Comparison of ENCODE assay signal across 8 cellular contexts in genomic region chr9:16267336-16268036, GRCh38.
A peak's percentile ranks its signal among the peaks of the same experiment; 100 is the strongest.
DNase-seq lines count a peak whose midpoint lies in the region; ATAC-seq, FAIRE-seq and TF ChIP-seq lines count a peak whose summit lies in the region.

No MANE protein-coding gene starts in this region.

- FAIRE-seq in astrocyte (lab: Jason Lieb, UNC), result peak; percentile 80

- H3K27me3 ChIP-seq in KMS-11 (ENCODE audit: insufficient read depth, low read depth) (no peaks in the 10 kb centered on the region), astrocyte (ENCODE audit: insufficient read depth, low read length) (peaks cover 3% of the 10 kb centered on the region), subcutaneous abdominal adipose tissue (ENCODE audit: control insufficient read depth in 5 of 5, insufficient read depth in 4 of 5, low read length in 5 of 5) (peaks cover 0 to under 1% (median 0%) of the 10 kb centered on the region in 5 donors)

- intact Hi-C loops in left colon (cut with DNase I, micrococcal nuclease), result loop anchor here in 1 of 2 donors (10.0 kb wide), 1 partner anchor 393 kb away; no protein-coding TSS in a partner anchor

- TF ChIP-seq CTCF in KMS-11 (conservative IDR thresholded peaks at IDR 0.05; ENCODE audit: low read depth, low read length) (no peak), astrocyte (IDR thresholded peaks at IDR 0.05; ENCODE audit: insufficient read depth, low read depth, low read length) (no peak)

- H3K9me3 Mint-ChIP-seq in astrocyte (ENCODE audit: unreplicated experiment), result no peaks in the 10 kb centered on the region

- DNase-seq in astrocyte (ENCODE audit: low read depth) (peak; percentile 42), left colon (peak in 1 of 2 donors; percentile 13), NCI-H2107 treated with DMSO at 0.1 percent for 48 hours (lab: John Stamatoyannopoulos, UW; ENCODE audit: unreplicated experiment) (no peak)
- DNase-seq in activated naive CD4-positive, alpha-beta T cell treated with anti-CD3 and anti-CD28 coated beads, Interleukin-2, amount 50 U/mL, for 16 hours, result no peak
- DNase-seq in activated naive CD4-positive, alpha-beta T cell treated with Interleukin-2 at 50 U/mL for 16 hours, result no peak

- H4K20me1 ChIP-seq in KMS-11 (ENCODE audit: insufficient read depth) (no peaks in the 10 kb centered on the region), astrocyte (ENCODE audit: insufficient read depth, low read length) (no peaks in the 10 kb centered on the region)

- H3K9me3 ChIP-seq in astrocyte (ENCODE audit: insufficient read depth, low read depth, low read length), result no peaks in the 10 kb centered on the region
- no peaks in the 10 kb centered on the region for H3K9me3 ChIP-seq in subcutaneous abdominal adipose tissue (ENCODE audit: control insufficient read depth in 5 of 5, low read length in 5 of 5)

- no peak overlapping the region for H3K27ac Mint-ChIP-seq in astrocyte (ENCODE audit: unreplicated experiment)

- H3K4me1 Mint-ChIP-seq in astrocyte (ENCODE audit: low read depth, unreplicated experiment), result peaks cover 21% of the 10 kb centered on the region

- H3K79me2 ChIP-seq in KMS-11 (ENCODE audit: insufficient read depth, low read depth), result no peaks in the 10 kb centered on the region
- no peaks in the 10 kb centered on the region for H3K79me2 ChIP-seq in astrocyte (ENCODE audit: insufficient read depth, low read length)

- peak overlapping the region; percentile 72 for H2AFZ ChIP-seq in KMS-11 (ENCODE audit: low read depth)
- peak overlapping the region; percentile 14 for H2AFZ ChIP-seq in astrocyte (ENCODE audit: low read depth, low read length)

- peaks cover 4% of the 10 kb centered on the region for H3K36me3 Mint-ChIP-seq in astrocyte (ENCODE audit: low read depth, unreplicated experiment)

- H3K4me3 ChIP-seq in KMS-11 (IDR thresholded peaks at IDR 0.05; ENCODE audit: insufficient read depth, low read depth, low read length), result no peak overlapping the region
- peak overlapping the region; percentile 35 for H3K4me3 ChIP-seq in astrocyte (ENCODE audit: insufficient read depth, low read depth, low read length)
- peak overlapping the region; percentile 32 to 62 (median 53) for H3K4me3 ChIP-seq in subcutaneous abdominal adipose tissue (ENCODE audit: low read depth in 1 of 5, low read length in 5 of 5)

- H3K27ac ChIP-seq in KMS-11 (peak overlapping the region; percentile 49; the same call in 1 of the 2 replicates), astrocyte (ENCODE audit: low read depth, low read length) (peak overlapping the region; percentile 14), subcutaneous abdominal adipose tissue (ENCODE audit: low read depth, low read length) (peak overlapping the region; percentile 42)

- H3K4me1 ChIP-seq in KMS-11 (ENCODE audit: low read depth, poor library complexity, severe bottlenecking) (peaks cover 42% of the 10 kb centered on the region), astrocyte (ENCODE audit: insufficient read depth, low read length) (peaks cover 18% of the 10 kb centered on the region), subcutaneous abdominal adipose tissue (ENCODE audit: control insufficient read depth in 5 of 5, insufficient read depth in 5 of 5, low read length in 5 of 5) (peaks cover 0 to 15% (median 8%) of the 10 kb centered on the region in 5 donors)

- H3K4me2 ChIP-seq in KMS-11, result peak overlapping the region; percentile 84
- H3K4me2 ChIP-seq in astrocyte (ENCODE audit: low read length), result peak overlapping the region; percentile 79

- peaks cover 14% of the 10 kb centered on the region for H3K27me3 Mint-ChIP-seq in astrocyte (ENCODE audit: low read depth, unreplicated experiment)

- H3K4me3 Mint-ChIP-seq in astrocyte (ENCODE audit: unreplicated experiment), result no peak overlapping the region

- H3K36me3 ChIP-seq in KMS-11 (ENCODE audit: insufficient read depth), result no peaks in the 10 kb centered on the region
- no peaks in the 10 kb centered on the region for H3K36me3 ChIP-seq in astrocyte (ENCODE audit: insufficient read depth, low read length)
- no peaks in the 10 kb centered on the region for H3K36me3 ChIP-seq in subcutaneous abdominal adipose tissue (ENCODE audit: control insufficient read depth in 5 of 5, insufficient read depth in 5 of 5, low read length in 5 of 5)

- H3K9ac ChIP-seq in KMS-11 (peak overlapping the region; percentile 14; the same call in 1 of the 2 replicates), astrocyte (ENCODE audit: low read length) (peak overlapping the region; percentile 30), subcutaneous abdominal adipose tissue (ENCODE audit: low read length in 5 of 5) (peak overlapping the region in 3 of 5 donors; percentile 8 to 68 (median 63))

- ATAC-seq in left colon, result peak; percentile 85
- no peak for ATAC-seq in HG02840 (IDR thresholded peaks at IDR 0.05; ENCODE audit: low FRiP score, unreplicated experiment)
